ENCODE assay signal across 13 cellular contexts in the genomic region with DNA sequence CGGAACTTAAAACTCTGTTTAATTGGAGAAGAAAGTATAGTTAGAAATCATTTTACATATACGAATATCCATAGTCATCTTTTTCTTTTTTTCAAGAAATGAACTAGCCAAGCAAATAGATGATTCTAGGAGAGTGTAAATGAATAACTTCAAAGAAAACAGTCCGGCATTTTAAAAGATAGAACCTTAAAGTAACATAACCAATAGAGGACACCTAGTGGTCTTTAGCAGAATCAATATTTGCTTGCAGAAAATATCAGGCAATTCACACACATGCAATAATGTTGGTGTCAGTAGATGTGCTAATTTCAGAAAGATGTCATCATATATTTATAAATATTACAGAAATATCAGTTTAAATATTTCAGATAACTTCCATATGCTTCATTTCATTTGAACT. TPM values are rescaled to one million over a fixed set of nuclear protein-coding genes. Genes with fewer than 3 reads are reported as not detected.
DNase-seq lines count a peak whose midpoint lies in the region; ATAC-seq, FAIRE-seq and TF ChIP-seq lines count a peak whose summit lies in the region.
"Had no signal": no experiment of that assay in that cellular context is flagged by ENCODE, and none has a peak within 500 bp of the region (broad histone marks: within the 10 kb centered on the region; RNA-seq: fewer than 3 reads in every experiment).

No MANE protein-coding gene starts in this region.

- H3K27ac Mint-ChIP-seq in activated CD8-positive, alpha-beta T cell treated with anti-CD3 and anti-CD28 coated beads for 36 hours = no peak overlapping the region

- peak; percentile 69 for FAIRE-seq in endometrium (lab: Jason Lieb, UNC)

- DNase-seq in AG10803 (ENCODE audit: low read depth) = no peak
- no peak for DNase-seq in GM10248 (ENCODE audit: extremely low spot score)
- peak; percentile 38 for DNase-seq in NCI-H526 treated with DMSO at 0.1 percent for 48 hours (lab: John Stamatoyannopoulos, UW)
- no peak for DNase-seq in activated CD8-positive, alpha-beta T cell treated with anti-CD3 and anti-CD28 coated beads for 36 hours
- no peak for DNase-seq in putamen (ENCODE audit: low spot score)
- no peak for DNase-seq in activated T-cell treated with anti-CD3 and anti-CD28 coated beads, Interleukin-2, amount 50 U/mL, for 1 hour
- no peak for DNase-seq in nucleus accumbens (lab: John Stamatoyannopoulos, UW)
- DNase-seq: activated gamma-delta T cell treated with Interleukin-2 at 50 U/mL for 16 hours; effector CD4-positive, alpha-beta T cell; GOT3; NCI-H345; occipital lobe had no signal

- no peak overlapping the region for H3K4me3 Mint-ChIP-seq in activated CD8-positive, alpha-beta T cell treated with anti-CD3 and anti-CD28 coated beads for 36 hours

- CTCF ChIA-PET in GM10248 (lab: Yijun Ruan, JAX) = no interaction called here
- CTCF ChIA-PET in activated CD8-positive, alpha-beta T cell treated with anti-CD3 and anti-CD28 coated beads for 36 hours (lab: Charles Lee) = no interaction called here

- no peak for ATAC-seq in activated CD8-positive, alpha-beta T cell treated with anti-CD3 and anti-CD28 coated beads for 36 hours

- POLR2A ChIA-PET in GM10248 (lab: Yijun Ruan, JAX) = no interaction called here
- POLR2A ChIA-PET in activated CD8-positive, alpha-beta T cell treated with anti-CD3 and anti-CD28 coated beads for 36 hours (lab: Charles Lee) = no interaction called here

- no peaks in the 10 kb centered on the region for H3K36me3 Mint-ChIP-seq in activated CD8-positive, alpha-beta T cell treated with anti-CD3 and anti-CD28 coated beads for 36 hours (ENCODE audit: low read depth)

- no peaks in the 10 kb centered on the region for H3K27me3 Mint-ChIP-seq in activated CD8-positive, alpha-beta T cell treated with anti-CD3 and anti-CD28 coated beads for 36 hours

- intact Hi-C loops in activated CD8-positive, alpha-beta T cell treated with anti-CD3 and anti-CD28 coated beads for 36 hours (cut with micrococcal nuclease) = no loop called here

- H3K4me1 Mint-ChIP-seq in activated CD8-positive, alpha-beta T cell treated with anti-CD3 and anti-CD28 coated beads for 36 hours (ENCODE audit: low read depth) = no peaks in the 10 kb centered on the region

- no peak overlapping the region for H3K4me3 ChIP-seq in AG10803 (ENCODE audit: low read length)

- peaks cover 10% of the 10 kb centered on the region for H3K9me3 Mint-ChIP-seq in activated CD8-positive, alpha-beta T cell treated with anti-CD3 and anti-CD28 coated beads for 36 hours

- TF ChIP-seq CTCF in AG10803 (conservative IDR thresholded peaks at IDR 0.05; ENCODE audit: low read length) (peak; percentile 23), GM10248 (IDR thresholded peaks at IDR 0.05; ENCODE audit: control extremely low read depth, extremely low read depth, low read depth, missing control alignments) (peak; percentile 6)
- TF ChIP-seq CTCF in activated CD8-positive, alpha-beta T cell treated with anti-CD3 and anti-CD28 coated beads for 36 hours (IDR thresholded peaks at IDR 0.05) = no peak

RNA-seq across cellular contexts. Expression of a gene that starts 57.1 kb away (rescaled TPM):
- not detected for total RNA-seq in activated CD8-positive, alpha-beta T cell treated with anti-CD3 and anti-CD28 coated beads for 36 hours
